25 cellular contexts compared by ENCODE assay signal in genomic region chr5:2805080-2805479, GRCh38. TPM values are rescaled to one million over a fixed set of nuclear protein-coding genes. Genes with fewer than 3 reads are reported as not detected.
DNase-seq lines count a peak whose midpoint lies in the region; ATAC-seq and TF ChIP-seq lines count a peak whose summit lies in the region.
"Had no signal": no experiment of that assay in that cellular context is flagged by ENCODE, and none has a peak within 500 bp of the region (broad histone marks: within the 10 kb centered on the region; RNA-seq: fewer than 3 reads in every experiment).

No MANE protein-coding gene starts in this region.

- H3K27me3 ChIP-seq in GM23248 (replicated peaks; ENCODE audit: insufficient read depth) = no peaks in the 10 kb centered on the region
- H3K27me3 ChIP-seq in NT2/D1 (ENCODE audit: insufficient read depth, insufficient read length) = no peaks in the 10 kb centered on the region
- H3K27me3 ChIP-seq: vagina had no signal

- DNase-seq in GM23248 (peak; percentile 23), NT2/D1 (ENCODE audit: low read depth, low spot score) (peak; percentile 2), epithelial cell of esophagus (ENCODE audit: low read depth) (peak; percentile 45), neural crest cell (ENCODE audit: low read depth, low spot score) (no peak), GM19238 (ENCODE audit: insufficient read length, low spot score) (no peak), NCI-H510A (lab: John Stamatoyannopoulos, UW) (no peak)
- DNase-seq: activated CD4-positive, alpha-beta T cell treated with anti-CD3 and anti-CD28 coated beads for 4 hours; activated naive CD4-positive, alpha-beta T cell treated with anti-CD3 and anti-CD28 coated beads, Interleukin-2, amount 10 ng/mL, durations not matched to agents 7 days and 5 days; activated T-cell treated with anti-CD3 and anti-CD28 coated beads, Interleukin-2, amount 50 U/mL, for 48 hours; CD4-positive, alpha-beta memory T cell; DMS79; head of caudate nucleus; IMR-90; left ventricle myocardium superior; NCI-H1436; NCI-H2171; NCI-H524 treated with DMSO at 0.1 percent for 48 hours; SW 1271 had no signal

- H3K9me3 Mint-ChIP-seq in neural crest cell = peaks cover 2% of the 10 kb centered on the region

- WGBS in GM23248 (ENCODE audit: low coverage in 1 of 2, low lambda C conversion rate in 2 of 2, missing lambda C conversion rate in 2 of 2), 2 experiments = 33 to 50% methylated on average over 5 of the region's 5 CpGs

- H3K36me3 ChIP-seq in GM23248 (ENCODE audit: low read depth) (no peaks in the 10 kb centered on the region), NT2/D1 (ENCODE audit: insufficient read depth, insufficient read length, low read length) (no peaks in the 10 kb centered on the region)
- H3K36me3 ChIP-seq: vagina had no signal

- no peaks in the 10 kb centered on the region for H3K4me1 ChIP-seq in GM23248 (ENCODE audit: insufficient read depth)
- H3K4me1 ChIP-seq in NT2/D1 (ENCODE audit: insufficient read depth, insufficient read length) = no peaks in the 10 kb centered on the region
- H3K4me1 ChIP-seq: vagina had no signal

- H3K36me3 Mint-ChIP-seq in neural crest cell (ENCODE audit: low read depth) = no peaks in the 10 kb centered on the region
- H3K36me3 Mint-ChIP-seq: activated naive CD4-positive, alpha-beta T cell treated with anti-CD3 and anti-CD28 coated beads, Interleukin-2, amount 10 ng/mL, durations not matched to agents 7 days and 5 days; CD4-positive, alpha-beta memory T cell; stimulated activated effector memory CD8-positive, alpha-beta T cell treated with anti-CD3 and anti-CD28 coated beads, Interleukin-12 subunit alpha, Interleukin-12 subunit beta, amount 100 ng/mL, for 72 hours had no signal

- H3K4me2 ChIP-seq in GM23248 (ENCODE audit: unreplicated experiment) = no peak overlapping the region

- H3F3A ChIP-seq in GM23248 (ENCODE audit: insufficient read depth) = no peaks in the 10 kb centered on the region

- H4K20me1 ChIP-seq in GM23248 (ENCODE audit: insufficient read depth) = no peaks in the 10 kb centered on the region

- peak; percentile 36 for TF ChIP-seq CTCF in epithelial cell of esophagus (IDR thresholded peaks at IDR 0.05; ENCODE audit: insufficient read depth, low read depth, low read length, missing control alignments)
- TF ChIP-seq CTCF in neural crest cell (conservative IDR thresholded peaks at IDR 0.05) = peak; percentile 16

- H3K4me3 ChIP-seq in GM23248 (no peak overlapping the region), NT2/D1 (ENCODE audit: insufficient read length, low read depth) (no peak overlapping the region), epithelial cell of esophagus (ENCODE audit: low read length) (no peak overlapping the region)
- H3K4me3 ChIP-seq: vagina had no signal

- H3K9me3 ChIP-seq in GM23248 (ENCODE audit: low read depth) = no peaks in the 10 kb centered on the region
- H3K9me3 ChIP-seq in NT2/D1 (ENCODE audit: insufficient read depth, low read length) = no peaks in the 10 kb centered on the region
- H3K9me3 ChIP-seq: vagina had no signal

- in situ Hi-C loops in GM23248 (cut with MboI) = no loop called here

- no peaks in the 10 kb centered on the region for H3K9me2 ChIP-seq in GM23248 (ENCODE audit: insufficient read depth)

- no peaks in the 10 kb centered on the region for H3K79me2 ChIP-seq in GM23248 (ENCODE audit: insufficient read depth)

- H3K27ac ChIP-seq in GM23248 = no peak overlapping the region
- H3K27ac ChIP-seq: vagina had no signal

- H2AFZ ChIP-seq in GM23248 = no peak overlapping the region

- no peak overlapping the region for H3K4me3 Mint-ChIP-seq in neural crest cell
- H3K4me3 Mint-ChIP-seq: activated naive CD4-positive, alpha-beta T cell treated with anti-CD3 and anti-CD28 coated beads, Interleukin-2, amount 10 ng/mL, durations not matched to agents 7 days and 5 days; CD4-positive, alpha-beta memory T cell; dendritic cell treated with granulocyte-macrophage colony-stimulating factor and Interleukin-4, amounts not matched to agents 40 ng/mL and 50 ng/mL, for 4 days; stimulated activated effector memory CD8-positive, alpha-beta T cell treated with anti-CD3 and anti-CD28 coated beads, Interleukin-12 subunit alpha, Interleukin-12 subunit beta, amount 100 ng/mL, for 72 hours had no signal

- no peak overlapping the region for H3K27ac Mint-ChIP-seq in neural crest cell (ENCODE audit: unreplicated experiment)
- H3K27ac Mint-ChIP-seq: activated naive CD4-positive, alpha-beta T cell treated with anti-CD3 and anti-CD28 coated beads, Interleukin-2, amount 10 ng/mL, durations not matched to agents 7 days and 5 days; CD4-positive, alpha-beta memory T cell; dendritic cell treated with granulocyte-macrophage colony-stimulating factor and Interleukin-4, amounts not matched to agents 40 ng/mL and 50 ng/mL, for 4 days; stimulated activated effector memory CD8-positive, alpha-beta T cell treated with anti-CD3 and anti-CD28 coated beads, Interleukin-12 subunit alpha, Interleukin-12 subunit beta, amount 100 ng/mL, for 72 hours had no signal

- H3K9ac ChIP-seq in GM23248 (no peak overlapping the region), NT2/D1 (ENCODE audit: insufficient read length, low read depth) (no peak overlapping the region)

- H3K27me3 Mint-ChIP-seq in neural crest cell (ENCODE audit: low read depth) = no peaks in the 10 kb centered on the region
- H3K27me3 Mint-ChIP-seq: activated naive CD4-positive, alpha-beta T cell treated with anti-CD3 and anti-CD28 coated beads, Interleukin-2, amount 10 ng/mL, durations not matched to agents 7 days and 5 days; CD4-positive, alpha-beta memory T cell; dendritic cell treated with granulocyte-macrophage colony-stimulating factor and Interleukin-4, amounts not matched to agents 40 ng/mL and 50 ng/mL, for 4 days had no signal

- ATAC-seq in GM19023 (IDR thresholded peaks at IDR 0.05; ENCODE audit: unreplicated experiment) = no peak
- ATAC-seq: left ventricle myocardium superior; Right ventricle myocardium inferior; stimulated activated effector memory CD8-positive, alpha-beta T cell treated with anti-CD3 and anti-CD28 coated beads, Interleukin-12 subunit alpha, Interleukin-12 subunit beta, amount 100 ng/mL, for 72 hours had no signal

- peaks cover 5% of the 10 kb centered on the region for H3K4me1 Mint-ChIP-seq in neural crest cell
- H3K4me1 Mint-ChIP-seq: activated naive CD4-positive, alpha-beta T cell treated with anti-CD3 and anti-CD28 coated beads, Interleukin-2, amount 10 ng/mL, durations not matched to agents 7 days and 5 days; CD4-positive, alpha-beta memory T cell; stimulated activated effector memory CD8-positive, alpha-beta T cell treated with anti-CD3 and anti-CD28 coated beads, Interleukin-12 subunit alpha, Interleukin-12 subunit beta, amount 100 ng/mL, for 72 hours had no signal

RNA-seq across cellular contexts. Expression of gene IRX2, which starts 53.6 kb away (rescaled TPM):
- 30.6 and 38.1 TPM in 2 replicates for total RNA-seq in GM23248 (2014; rRNA removed; shearing (Covaris generic))
- 6.1 TPM in 2 replicates for polyA plus RNA-seq in GM23248 (2016; fragmentation: Nextera tagmentation; extraction: Ambion mirVana)
- 41.6 and 42.5 TPM in 2 replicates for total RNA-seq in neural crest cell
- total RNA-seq: CD4-positive, alpha-beta memory T cell; endothelial cell of umbilical vein; M059J had no signal
- polyA plus RNA-seq: CD4-positive, alpha-beta memory T cell; endothelial cell of umbilical vein had no signal

Comparison
In these comparisons a context has a peak if more than half of its experiments do, and no peak if none do; other contexts are left out.
1. DNase-seq: peak in GM23248 (single experiment), NT2/D1 (single experiment) and epithelial cell of esophagus (single experiment); none in neural crest cell (single experiment), GM19238 (single experiment) and NCI-H510A (single experiment).